Comparison of ENCODE assay signal across 8 cellular contexts in genomic region chr16:4375717-4376116, GRCh38. TPM values are rescaled to one million over a fixed set of nuclear protein-coding genes. Genes with fewer than 3 reads are reported as not detected.
DNase-seq lines count a peak whose midpoint lies in the region; ATAC-seq and TF ChIP-seq lines count a peak whose summit lies in the region.
"Had no signal": no experiment of that assay in that cellular context is flagged by ENCODE, and none has a peak within 500 bp of the region (broad histone marks: within the 10 kb centered on the region; RNA-seq: fewer than 3 reads in every experiment).

No MANE protein-coding gene starts in this region.

- TF ChIP-seq CTCF in CD4-positive, alpha-beta T cell (IDR thresholded peaks at IDR 0.05), result no peak
- no peak for TF ChIP-seq CTCF in brain microvascular endothelial cell (IDR thresholded peaks at IDR 0.05; ENCODE audit: low read depth, low read length, missing control alignments)
- no peak for TF ChIP-seq CTCF in nephron progenitor cell (IDR thresholded peaks at IDR 0.05)
- no peak for TF ChIP-seq CTCF in activated CD8-positive, alpha-beta T cell treated with anti-CD3 and anti-CD28 coated beads for 36 hours (IDR thresholded peaks at IDR 0.05)
- no peak for TF ChIP-seq CTCF in CD14-positive monocyte (IDR thresholded peaks at IDR 0.05)

- POLR2A ChIA-PET in CD4-positive, alpha-beta T cell (lab: Charles Lee), result no interaction called here
- POLR2A ChIA-PET in activated CD8-positive, alpha-beta T cell treated with anti-CD3 and anti-CD28 coated beads for 36 hours (lab: Charles Lee), result interaction anchor here (0.8 to 1.2 kb wide), 3 partner anchors 25 to 117 kb away, joined by 3 read pairs; no protein-coding TSS in a partner anchor

- H3K27ac ChIP-seq in CD4-positive, alpha-beta T cell (ENCODE audit: low read depth, low read length), result no peak overlapping the region
- H3K27ac ChIP-seq in brain microvascular endothelial cell, result peak overlapping the region; percentile 73

- peak overlapping the region; percentile 73 for H3K4me3 Mint-ChIP-seq in CD4-positive, alpha-beta T cell
- H3K4me3 Mint-ChIP-seq in nephron progenitor cell (peak overlapping the region; percentile 58), CD14-positive monocyte (no peak overlapping the region)
- H3K4me3 Mint-ChIP-seq in activated CD8-positive, alpha-beta T cell treated with anti-CD3 and anti-CD28 coated beads for 36 hours, result no peak overlapping the region

- CTCF ChIA-PET in CD4-positive, alpha-beta T cell (lab: Charles Lee), result no interaction called here
- CTCF ChIA-PET in activated CD8-positive, alpha-beta T cell treated with anti-CD3 and anti-CD28 coated beads for 36 hours (lab: Charles Lee), result interaction anchor here (0.6 to 3.2 kb wide), 3 partner anchors 16 to 84 kb away, joined by 3 to 17 read pairs (median 8); no protein-coding TSS in a partner anchor

- no peaks in the 10 kb centered on the region for H3K27me3 Mint-ChIP-seq in CD4-positive, alpha-beta T cell
- H3K27me3 Mint-ChIP-seq in nephron progenitor cell (ENCODE audit: low read depth, poor library complexity) (peaks cover 3% of the 10 kb centered on the region), CD14-positive monocyte (ENCODE audit: low read depth in 3 of 3) (peaks cover 2 to 4% (median 3%) of the 10 kb centered on the region in 3 donors)
- no peaks in the 10 kb centered on the region for H3K27me3 Mint-ChIP-seq in activated CD8-positive, alpha-beta T cell treated with anti-CD3 and anti-CD28 coated beads for 36 hours

- intact Hi-C loops in CD4-positive, alpha-beta T cell (cut with DNase I, micrococcal nuclease), result no loop called here
- intact Hi-C loops in activated CD8-positive, alpha-beta T cell treated with anti-CD3 and anti-CD28 coated beads for 36 hours (cut with micrococcal nuclease), result no loop called here
- intact Hi-C loops in CD14-positive monocyte (cut with micrococcal nuclease), result no loop called here

- H3K9me3 ChIP-seq in CD4-positive, alpha-beta T cell (ENCODE audit: control insufficient read depth, low read length), result no peaks in the 10 kb centered on the region

- no peak for ATAC-seq in CD4-positive, alpha-beta T cell (ENCODE audit: poor library complexity)
- ATAC-seq in activated CD8-positive, alpha-beta T cell treated with anti-CD3 and anti-CD28 coated beads for 36 hours, result no peak

- peaks cover 39% of the 10 kb centered on the region for H3K4me1 Mint-ChIP-seq in CD4-positive, alpha-beta T cell (ENCODE audit: low read depth)
- H3K4me1 Mint-ChIP-seq in nephron progenitor cell (peaks cover 75% of the 10 kb centered on the region), CD14-positive monocyte (peaks cover 30% of the 10 kb centered on the region)
- H3K4me1 Mint-ChIP-seq in activated CD8-positive, alpha-beta T cell treated with anti-CD3 and anti-CD28 coated beads for 36 hours (ENCODE audit: low read depth), result peaks cover 9% of the 10 kb centered on the region

- no peak overlapping the region for H3K4me3 ChIP-seq in brain microvascular endothelial cell (ENCODE audit: low read depth, low read length)

- DNase-seq in CD4-positive, alpha-beta T cell, result no peak
- DNase-seq in brain microvascular endothelial cell (no peak), nephron progenitor cell (no peak), NOMO-1 treated with DMSO at 0.1 percent for 48 hours (lab: John Stamatoyannopoulos, UW; ENCODE audit: unreplicated experiment) (no peak), CD14-positive monocyte (ENCODE audit: low spot score) (no peak)
- DNase-seq in activated CD8-positive, alpha-beta T cell treated with anti-CD3 and anti-CD28 coated beads for 36 hours, result no peak
- DNase-seq: DMS 273 treated with DMSO at 0.1 percent for 48 hours, NCI-H2227 treated with DMSO at 0.1 percent for 48 hours had no signal

- peak overlapping the region; percentile 81 for H3K27ac Mint-ChIP-seq in CD4-positive, alpha-beta T cell
- H3K27ac Mint-ChIP-seq in nephron progenitor cell (peak overlapping the region; percentile 91), CD14-positive monocyte (no peak overlapping the region)
- H3K27ac Mint-ChIP-seq in activated CD8-positive, alpha-beta T cell treated with anti-CD3 and anti-CD28 coated beads for 36 hours, result no peak overlapping the region

- no peaks in the 10 kb centered on the region for H3K27me3 ChIP-seq in CD4-positive, alpha-beta T cell (ENCODE audit: control insufficient read depth, insufficient read depth, low read length)
- H3K27me3 ChIP-seq in brain microvascular endothelial cell (replicated peaks), result no peaks in the 10 kb centered on the region

- no peaks in the 10 kb centered on the region for H3K9me3 Mint-ChIP-seq in CD4-positive, alpha-beta T cell
- H3K9me3 Mint-ChIP-seq in nephron progenitor cell, result no peaks in the 10 kb centered on the region
- H3K9me3 Mint-ChIP-seq in activated CD8-positive, alpha-beta T cell treated with anti-CD3 and anti-CD28 coated beads for 36 hours, result no peaks in the 10 kb centered on the region
- no peaks in the 10 kb centered on the region for H3K9me3 Mint-ChIP-seq in CD14-positive monocyte

- in situ Hi-C loops in brain microvascular endothelial cell (cut with HindIII; ENCODE audit: low pct_ligation_motif_present, low sequenced_read_pairs), result no loop called here

- H3K36me3 ChIP-seq in brain microvascular endothelial cell (replicated peaks), result peaks cover 4% of the 10 kb centered on the region

- peaks cover 40% of the 10 kb centered on the region for H3K36me3 Mint-ChIP-seq in CD4-positive, alpha-beta T cell (ENCODE audit: low read depth)
- H3K36me3 Mint-ChIP-seq in nephron progenitor cell (ENCODE audit: low read depth) (no peaks in the 10 kb centered on the region), CD14-positive monocyte (peaks cover 12 to 42% of the 10 kb centered on the region in 2 donors)
- no peaks in the 10 kb centered on the region for H3K36me3 Mint-ChIP-seq in activated CD8-positive, alpha-beta T cell treated with anti-CD3 and anti-CD28 coated beads for 36 hours (ENCODE audit: low read depth)

RNA-seq across cellular contexts. Expression of gene VASN, which starts 4.1 kb away (rescaled TPM):
- under 1 TPM; 0.70 to 0.77 TPM for total RNA-seq in CD4-positive, alpha-beta T cell
- not detected for total RNA-seq in activated CD8-positive, alpha-beta T cell treated with anti-CD3 and anti-CD28 coated beads for 36 hours
- polyA plus RNA-seq in CD14-positive monocyte, result not detected

RNA-seq across cellular contexts. Expression of gene PAM16, which starts 24.6 kb away (rescaled TPM):
- 10 to 100 TPM; 24.9 to 26.8 TPM for total RNA-seq in CD4-positive, alpha-beta T cell
- total RNA-seq in activated CD8-positive, alpha-beta T cell treated with anti-CD3 and anti-CD28 coated beads for 36 hours, result 10 to 100 TPM; 65.9 to 70.1 TPM
- 10 to 100 TPM; 34.3 to 37.6 TPM for polyA plus RNA-seq in CD14-positive monocyte

RNA-seq across cellular contexts. Expression of gene CORO7, which starts 40.7 kb away (rescaled TPM):
- total RNA-seq in CD4-positive, alpha-beta T cell, result 100 to 1,000 TPM; 801 to 805 TPM
- 10 to 100 TPM; 73.3 to 76.6 TPM for total RNA-seq in activated CD8-positive, alpha-beta T cell treated with anti-CD3 and anti-CD28 coated beads for 36 hours
- 10 to 100 TPM; 44.7 to 68.4 TPM for polyA plus RNA-seq in CD14-positive monocyte

RNA-seq across cellular contexts. Expression of gene DNAJA3, which starts 50.0 kb away (rescaled TPM):
- 10 to 100 TPM; 17.2 to 18.8 TPM for total RNA-seq in CD4-positive, alpha-beta T cell
- 100 to 1,000 TPM in 1 of 2 experiments, 10 to 100 TPM in 1; 86.8 to 101 TPM for total RNA-seq in activated CD8-positive, alpha-beta T cell treated with anti-CD3 and anti-CD28 coated beads for 36 hours
- polyA plus RNA-seq in CD14-positive monocyte, result 10 to 100 TPM; 17.1 to 19.5 TPM

RNA-seq across cellular contexts. Expression of gene GLIS2, which starts 59.9 kb away (rescaled TPM):
- not detected for total RNA-seq in CD4-positive, alpha-beta T cell
- under 1 TPM; 0.49 to 0.77 TPM for total RNA-seq in activated CD8-positive, alpha-beta T cell treated with anti-CD3 and anti-CD28 coated beads for 36 hours
- polyA plus RNA-seq in CD14-positive monocyte, result not detected

Comparison
In these comparisons a context has a peak if more than half of its experiments do, and no peak if none do; other contexts are left out.
1. H3K27ac Mint-ChIP-seq: peak in CD4-positive, alpha-beta T cell (single experiment) and nephron progenitor cell (single experiment); none in activated CD8-positive, alpha-beta T cell treated with anti-CD3 and anti-CD28 coated beads for 36 hours (single experiment) and CD14-positive monocyte (0 of 7).
2. H3K4me3 Mint-ChIP-seq: peak in CD4-positive, alpha-beta T cell (single experiment) and nephron progenitor cell (single experiment); none in activated CD8-positive, alpha-beta T cell treated with anti-CD3 and anti-CD28 coated beads for 36 hours (single experiment) and CD14-positive monocyte (0 of 2).
3. RNA of gene CORO7, which starts 40.7 kb away (total RNA-seq): 801 to 805 TPM in CD4-positive, alpha-beta T cell; 73.3 to 76.6 TPM in activated CD8-positive, alpha-beta T cell treated with anti-CD3 and anti-CD28 coated beads for 36 hours; every median in the first group is over 10 times any median in the second.